Comparison of ENCODE assay signal across 2 cellular contexts in the genomic region with DNA sequence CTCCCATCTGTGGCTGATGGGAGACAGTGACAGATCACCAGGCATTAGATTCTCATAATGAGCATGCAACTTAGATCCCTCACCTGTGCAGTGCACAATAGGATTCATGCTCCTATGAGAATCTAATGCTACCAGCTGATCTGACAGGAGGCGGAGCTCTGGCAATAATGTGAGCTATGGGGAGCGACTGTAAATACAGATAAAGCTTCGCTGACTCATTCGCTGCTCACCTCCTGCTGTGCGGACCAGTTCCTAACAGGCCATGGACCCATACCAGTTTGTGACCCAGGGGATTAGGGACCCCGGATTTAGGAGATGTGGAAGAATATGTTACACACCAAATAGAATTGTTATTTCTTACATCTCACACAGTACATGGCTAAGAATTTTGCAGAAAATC.
TF ChIP-seq lines count a peak whose summit lies in the region.

No MANE protein-coding gene starts in this region.

TF ChIP-seq in HCT116, 20 proteins besides CTCF, POLR2A, EP300 and RAD21 (continued from another document):
- TF ChIP-seq FOSL1 (IDR thresholded peaks at IDR 0.05; ENCODE audit: low read depth) (peak; percentile 53; the same call in 1 of the 2 replicates), EZH2phosphoT487 (IDR thresholded peaks at IDR 0.05; ENCODE audit: borderline replicate concordance) (no peak), JUND (IDR thresholded peaks at IDR 0.05) (peak; percentile 51; the same call in 1 of the 2 replicates), EGR1 (IDR thresholded peaks at IDR 0.05; ENCODE audit: low read depth) (no peak), SRF (IDR thresholded peaks at IDR 0.05; ENCODE audit: low read depth) (no peak)

TF ChIP-seq in SK-N-SH, 30 proteins besides CTCF, POLR2A, EP300 and RAD21 (continued from another document):
- TF ChIP-seq, protein P1, sequence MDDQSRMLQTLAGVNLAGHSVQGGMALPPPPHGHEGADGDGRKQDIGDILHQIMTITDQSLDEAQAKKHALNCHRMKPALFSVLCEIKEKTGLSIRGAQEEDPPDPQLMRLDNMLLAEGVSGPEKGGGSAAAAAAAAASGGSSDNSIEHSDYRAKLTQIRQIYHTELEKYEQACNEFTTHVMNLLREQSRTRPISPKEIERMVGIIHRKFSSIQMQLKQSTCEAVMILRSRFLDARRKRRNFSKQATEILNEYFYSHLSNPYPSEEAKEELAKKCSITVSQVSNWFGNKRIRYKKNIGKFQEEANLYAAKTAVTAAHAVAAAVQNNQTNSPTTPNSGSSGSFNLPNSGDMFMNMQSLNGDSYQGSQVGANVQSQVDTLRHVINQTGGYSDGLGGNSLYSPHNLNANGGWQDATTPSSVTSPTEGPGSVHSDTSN (IDR thresholded peaks at IDR 0.05): no peak
- no peak for TF ChIP-seq RFX5 (IDR thresholded peaks at IDR 0.05; ENCODE audit: low read length)
- no peak for TF ChIP-seq SMC3 (IDR thresholded peaks at IDR 0.05; ENCODE audit: low read depth, low read length)
- TF ChIP-seq FOXM1 (IDR thresholded peaks at IDR 0.05; ENCODE audit: low read depth): no peak
- TF ChIP-seq FOSL2 (IDR thresholded peaks at IDR 0.05; ENCODE audit: borderline replicate concordance, low read depth): no peak
- TF ChIP-seq EZH2phosphoT487 (IDR thresholded peaks at IDR 0.05; ENCODE audit: borderline replicate concordance, low read depth): no peak
- no peak for TF ChIP-seq GATA2 (CRISPR knock-in tag; IDR thresholded peaks at IDR 0.05)
- TF ChIP-seq, protein P2, sequence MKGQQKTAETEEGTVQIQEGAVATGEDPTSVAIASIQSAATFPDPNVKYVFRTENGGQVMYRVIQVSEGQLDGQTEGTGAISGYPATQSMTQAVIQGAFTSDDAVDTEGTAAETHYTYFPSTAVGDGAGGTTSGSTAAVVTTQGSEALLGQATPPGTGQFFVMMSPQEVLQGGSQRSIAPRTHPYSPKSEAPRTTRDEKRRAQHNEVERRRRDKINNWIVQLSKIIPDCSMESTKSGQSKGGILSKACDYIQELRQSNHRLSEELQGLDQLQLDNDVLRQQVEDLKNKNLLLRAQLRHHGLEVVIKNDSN (IDR thresholded peaks at IDR 0.05; ENCODE audit: borderline replicate concordance, low read depth): no peak
- TF ChIP-seq RCOR1 (IDR thresholded peaks at IDR 0.05; ENCODE audit: low read length): no peak
- TF ChIP-seq, protein P3, sequence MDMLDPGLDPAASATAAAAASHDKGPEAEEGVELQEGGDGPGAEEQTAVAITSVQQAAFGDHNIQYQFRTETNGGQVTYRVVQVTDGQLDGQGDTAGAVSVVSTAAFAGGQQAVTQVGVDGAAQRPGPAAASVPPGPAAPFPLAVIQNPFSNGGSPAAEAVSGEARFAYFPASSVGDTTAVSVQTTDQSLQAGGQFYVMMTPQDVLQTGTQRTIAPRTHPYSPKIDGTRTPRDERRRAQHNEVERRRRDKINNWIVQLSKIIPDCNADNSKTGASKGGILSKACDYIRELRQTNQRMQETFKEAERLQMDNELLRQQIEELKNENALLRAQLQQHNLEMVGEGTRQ (IDR thresholded peaks at IDR 0.05; ENCODE audit: borderline replicate concordance, low read depth, low read length): no peak
- no peak for TF ChIP-seq MEF2A (IDR thresholded peaks at IDR 0.05; ENCODE audit: borderline replicate concordance, low read depth)
- TF ChIP-seq GABPA (IDR thresholded peaks at IDR 0.05; ENCODE audit: low read depth): no peak
- TF ChIP-seq RXRA (IDR thresholded peaks at IDR 0.05; ENCODE audit: borderline replicate concordance, low read depth): no peak
